In the genomic region with DNA sequence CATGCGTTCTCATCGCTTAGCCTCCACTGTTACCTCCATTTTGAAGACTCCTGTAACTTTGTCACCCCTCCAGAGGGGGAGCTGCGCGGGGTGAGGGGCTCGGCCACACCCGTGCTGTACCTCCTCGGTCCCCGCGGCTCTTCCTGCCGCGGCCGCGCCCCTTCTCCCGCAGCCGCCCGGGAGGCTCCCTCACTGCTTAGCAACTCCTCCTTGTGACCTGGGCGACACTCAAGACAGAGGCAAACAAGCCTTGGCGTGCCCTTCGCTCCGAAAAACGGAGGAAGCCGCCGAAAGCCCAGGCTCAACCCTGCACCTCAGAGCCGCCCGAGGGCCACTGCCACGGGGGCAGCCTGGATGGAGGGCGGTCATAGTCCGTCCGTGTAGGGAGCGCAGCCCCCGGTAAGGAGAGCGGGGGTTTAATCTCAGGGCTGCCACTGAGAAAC, we compare ENCODE assay signal across 18 cellular contexts.
A peak's percentile ranks its signal among the peaks of the same experiment; 100 is the strongest.
DNase-seq lines count a peak whose midpoint lies in the region; ATAC-seq, FAIRE-seq and TF ChIP-seq lines count a peak whose summit lies in the region.
"Had no signal": no experiment of that assay in that cellular context is flagged by ENCODE, and none has a peak within 500 bp of the region (broad histone marks: within the 10 kb centered on the region; RNA-seq: fewer than 3 reads in every experiment).

No MANE protein-coding gene starts in this region.

- no peak for TF ChIP-seq CTCF in left lung (IDR thresholded peaks at IDR 0.05)
- TF ChIP-seq CTCF in smooth muscle cell (IDR thresholded peaks at IDR 0.05; ENCODE audit: borderline replicate concordance, insufficient read depth, poor library complexity, severe bottlenecking) = no peak

- DNase-seq in NCI-H2171 treated with DMSO at 0.1 percent for 48 hours (lab: John Stamatoyannopoulos, UW) (peak; percentile 21), NCI-H2171 (lab: John Stamatoyannopoulos, UW) (no peak), left lung (peak; percentile 38 to 64), smooth muscle cell (lab: John Stamatoyannopoulos, UW; ENCODE audit: unreplicated experiment) (no peak), NCI-H2196 (lab: John Stamatoyannopoulos, UW; ENCODE audit: unreplicated experiment) (no peak), GM19239 (ENCODE audit: insufficient read length, low spot score) (no peak)
- DNase-seq: activated CD4-positive, alpha-beta T cell treated with anti-CD3 and anti-CD28 coated beads for 4 hours; amniotic stem cell; CD4-positive, CD25-positive, alpha-beta regulatory T cell; midbrain; NCI-H187 treated with DMSO at 0.1 percent for 48 hours; T-helper 2 cell had no signal

- no peaks in the 10 kb centered on the region for H3K9me3 ChIP-seq in endocrine pancreas (ENCODE audit: control insufficient read depth, low read length)
- H3K9me3 ChIP-seq in left lung = no peaks in the 10 kb centered on the region
- H3K9me3 ChIP-seq in smooth muscle cell (replicated peaks; ENCODE audit: low read depth) = no peaks in the 10 kb centered on the region
- H3K9me3 ChIP-seq: tibial nerve had no signal

- H4K20me1 ChIP-seq in smooth muscle cell (ENCODE audit: low read depth) = no peaks in the 10 kb centered on the region

- H3K27me3 ChIP-seq in endocrine pancreas (ENCODE audit: control insufficient read depth, insufficient read depth, low read length) (no peaks in the 10 kb centered on the region), left lung (peaks cover 0 to 23% of the 10 kb centered on the region in 2 donors), smooth muscle cell (ENCODE audit: low read depth) (no peaks in the 10 kb centered on the region)
- H3K27me3 ChIP-seq: tibial nerve had no signal

- H3K4me3 ChIP-seq in endocrine pancreas (ENCODE audit: control insufficient read depth, insufficient read depth, low read length) = no peak overlapping the region
- H3K4me3 ChIP-seq in left lung = no peak overlapping the region
- H3K4me3 ChIP-seq in smooth muscle cell = no peak overlapping the region
- H3K4me3 ChIP-seq: GM12878, tibial nerve had no signal

- no peaks in the 10 kb centered on the region for H3K4me1 ChIP-seq in endocrine pancreas (ENCODE audit: control insufficient read depth, insufficient read depth, low read length)
- H3K4me1 ChIP-seq in left lung = no peaks in the 10 kb centered on the region
- no peaks in the 10 kb centered on the region for H3K4me1 ChIP-seq in smooth muscle cell (ENCODE audit: low read depth)
- H3K4me1 ChIP-seq: parathyroid adenoma had no signal

- H3K27ac ChIP-seq in left lung = no peak overlapping the region
- no peak overlapping the region for H3K27ac ChIP-seq in smooth muscle cell (ENCODE audit: low read depth)
- H3K27ac ChIP-seq: 22Rv1, parathyroid adenoma, tibial nerve had no signal

- ATAC-seq in left lung (peak; percentile 87), GM18519 (IDR thresholded peaks at IDR 0.05; ENCODE audit: low FRiP score, unreplicated experiment) (no peak)
- ATAC-seq: GM12878 had no signal

- H3F3A ChIP-seq in smooth muscle cell (ENCODE audit: low read depth) = peaks cover under 1% of the 10 kb centered on the region

- no peak for FAIRE-seq in GM19239 (lab: Jason Lieb, UNC)
- FAIRE-seq: GM12878 had no signal

- no peaks in the 10 kb centered on the region for H3K36me3 ChIP-seq in endocrine pancreas (ENCODE audit: control insufficient read depth, insufficient read depth, low read length)
- no peaks in the 10 kb centered on the region for H3K36me3 ChIP-seq in left lung
- H3K36me3 ChIP-seq in smooth muscle cell (ENCODE audit: low read depth) = no peaks in the 10 kb centered on the region
- H3K36me3 ChIP-seq: tibial nerve had no signal

- 70% methylated on average over 32 of the region's 32 CpGs for WGBS in smooth muscle cell (ENCODE audit: low lambda C conversion rate)

- H3K79me2 ChIP-seq in smooth muscle cell (ENCODE audit: low read depth) = no peaks in the 10 kb centered on the region
- H3K79me2 ChIP-seq: parathyroid adenoma had no signal

- H3K4me2 ChIP-seq in smooth muscle cell = peak overlapping the region; percentile 41

- intact Hi-C loops in left lung (cut with DNase I) = no loop called here

- H2AFZ ChIP-seq in smooth muscle cell (ENCODE audit: low read depth) = no peak overlapping the region
- H2AFZ ChIP-seq: parathyroid adenoma had no signal

- peak overlapping the region; percentile 43 for H3K9ac ChIP-seq in endocrine pancreas (ENCODE audit: control insufficient read depth, insufficient read depth, low read length)
- H3K9ac ChIP-seq in smooth muscle cell (ENCODE audit: low read depth) = no peak overlapping the region
- H3K9ac ChIP-seq: parathyroid adenoma had no signal

Comparison
In these comparisons a context has a peak if more than half of its experiments do, and no peak if none do; other contexts are left out.
1. DNase-seq: peak in NCI-H2171 treated with DMSO at 0.1 percent for 48 hours (single experiment) and left lung (2 of 2); none in NCI-H2171 (single experiment), smooth muscle cell (single experiment), NCI-H2196 (single experiment) and GM19239 (single experiment).